Comparison of ENCODE assay signal across 11 cellular contexts in genomic region chr13:50400930-50401553, GRCh38.
DNase-seq lines count a peak whose midpoint lies in the region; ATAC-seq and TF ChIP-seq lines count a peak whose summit lies in the region.
"Had no signal": no experiment of that assay in that cellular context is flagged by ENCODE, and none has a peak within 500 bp of the region (broad histone marks: within the 10 kb centered on the region; RNA-seq: fewer than 3 reads in every experiment).

No MANE protein-coding gene starts in this region.

- peaks cover 2% of the 10 kb centered on the region for H3K9me3 Mint-ChIP-seq in nephron
- H3K9me3 Mint-ChIP-seq: activated T-helper 1 cell treated with anti-CD3 and anti-CD28 coated beads, Interleukin-12 subunit alpha, Interleukin-12 subunit beta, Interleukin-2, Interleukin-4 antibody, amounts not matched to agents 30 ng/mL and 10 ng/mL and 1 ng/mL, durations not matched to agents 14 hours and 24 hours and 36 hours had no signal

- H3K27me3 Mint-ChIP-seq in nephron (ENCODE audit: low read depth) (no peaks in the 10 kb centered on the region), T-helper 17 cell (no peaks in the 10 kb centered on the region)

- H3K27ac ChIP-seq in BLaER1 treated with 17β-estradiol and CSF1 and Interleukin-3, amounts not matched to agents 10 nM and 100 nM = no peak overlapping the region
- H3K27ac ChIP-seq in epithelial cell of prostate = peak overlapping the region; percentile 13
- H3K27ac ChIP-seq in Peyer's patch = peak overlapping the region in 1 of 4 donors; percentile 5
- H3K27ac ChIP-seq: SJSA1 had no signal

- no peak for TF ChIP-seq POLR2A in Peyer's patch (IDR thresholded peaks at IDR 0.05)

- H3K4me1 Mint-ChIP-seq in nephron (peaks cover 39% of the 10 kb centered on the region), T-helper 17 cell (no peaks in the 10 kb centered on the region)

- peaks cover 0 to 12% (median 8%) of the 10 kb centered on the region in 10 experiments; a peak in 9 of 20 replicates for H3K4me1 ChIP-seq in BLaER1 treated with 17β-estradiol and CSF1 and Interleukin-3, amounts not matched to agents 10 nM and 100 nM
- peaks cover 0 to 8% (median 0%) of the 10 kb centered on the region in 4 donors for H3K4me1 ChIP-seq in Peyer's patch

- H3K4me3 Mint-ChIP-seq in nephron (no peak overlapping the region), T-helper 17 cell (no peak overlapping the region)
- H3K4me3 Mint-ChIP-seq: activated T-helper 1 cell treated with anti-CD3 and anti-CD28 coated beads, Interleukin-12 subunit alpha, Interleukin-12 subunit beta, Interleukin-2, Interleukin-4 antibody, amounts not matched to agents 30 ng/mL and 10 ng/mL and 1 ng/mL, durations not matched to agents 14 hours and 24 hours and 36 hours had no signal

- TF ChIP-seq CTCF in nephron (IDR thresholded peaks at IDR 0.05; ENCODE audit: unreplicated experiment in 3 of 3) (no peak), Peyer's patch (IDR thresholded peaks at IDR 0.05) (no peak)

- peaks cover 4% of the 10 kb centered on the region for H3K36me3 Mint-ChIP-seq in nephron (ENCODE audit: low read depth)
- peaks cover 9% of the 10 kb centered on the region for H3K36me3 Mint-ChIP-seq in T-helper 17 cell (ENCODE audit: low read depth)

- no peak for ATAC-seq in T-helper 17 cell

- H4K20me1 ChIP-seq in BLaER1 treated with 17β-estradiol and CSF1 and Interleukin-3, amounts not matched to agents 10 nM and 100 nM = no peaks in the 10 kb centered on the region

- H3K9me3 ChIP-seq in BLaER1 treated with 17β-estradiol and CSF1 and Interleukin-3, amounts not matched to agents 10 nM and 100 nM (replicated peaks in 1 of 11) = peaks cover 0 to 29% (median 8%) of the 10 kb centered on the region in 11 experiments; a peak in 13 of 22 replicates
- H3K9me3 ChIP-seq in T-helper 17 cell (ENCODE audit: control insufficient read depth, low read length, poor library complexity, severe bottlenecking) (no peaks in the 10 kb centered on the region), Peyer's patch (no peaks in the 10 kb centered on the region)
- H3K9me3 ChIP-seq: SJSA1 had no signal

- DNase-seq in NCI-H524 (lab: John Stamatoyannopoulos, UW) (peak; percentile 65 to 80), epithelial cell of prostate (ENCODE audit: low read depth, low spot score) (peak; percentile 72), T-helper 17 cell (no peak), ecto neural progenitor cell (ENCODE audit: low spot score) (no peak), COR-L47 (lab: John Stamatoyannopoulos, UW) (no peak), Peyer's patch (no peak)
- DNase-seq: GF-D8 had no signal

- H3K4me2 ChIP-seq in BLaER1 treated with 17β-estradiol and CSF1 and Interleukin-3, amounts not matched to agents 10 nM and 100 nM = peak overlapping the region in 7 of 11 experiments; percentile 0 to 23 (median 7); a peak in 6 of 22 replicates

- no peaks in the 10 kb centered on the region for H3K36me3 ChIP-seq in BLaER1 treated with 17β-estradiol and CSF1 and Interleukin-3, amounts not matched to agents 10 nM and 100 nM
- no peaks in the 10 kb centered on the region for H3K36me3 ChIP-seq in Peyer's patch
- H3K36me3 ChIP-seq: SJSA1 had no signal

- H3K27ac Mint-ChIP-seq in nephron = peak overlapping the region; percentile 60 to 82 (median 72)
- H3K27ac Mint-ChIP-seq in T-helper 17 cell = no peak overlapping the region
- H3K27ac Mint-ChIP-seq: activated T-helper 1 cell treated with anti-CD3 and anti-CD28 coated beads, Interleukin-12 subunit alpha, Interleukin-12 subunit beta, Interleukin-2, Interleukin-4 antibody, amounts not matched to agents 30 ng/mL and 10 ng/mL and 1 ng/mL, durations not matched to agents 14 hours and 24 hours and 36 hours had no signal

- H3K9ac ChIP-seq in BLaER1 treated with 17β-estradiol and CSF1 and Interleukin-3, amounts not matched to agents 10 nM and 100 nM = no peak overlapping the region

- no peaks in the 10 kb centered on the region for H3K27me3 ChIP-seq in BLaER1 treated with 17β-estradiol and CSF1 and Interleukin-3, amounts not matched to agents 10 nM and 100 nM
- H3K27me3 ChIP-seq in Peyer's patch = no peaks in the 10 kb centered on the region
- H3K27me3 ChIP-seq: SJSA1 had no signal

- no peak overlapping the region for H3K4me3 ChIP-seq in BLaER1 treated with 17β-estradiol and CSF1 and Interleukin-3, amounts not matched to agents 10 nM and 100 nM
- H3K4me3 ChIP-seq in Peyer's patch = no peak overlapping the region
- H3K4me3 ChIP-seq: SJSA1 had no signal

Comparison
In these comparisons a context has a peak if more than half of its experiments do, and no peak if none do; other contexts are left out.
1. DNase-seq: peak in NCI-H524 (2 of 2) and epithelial cell of prostate (single experiment); none in T-helper 17 cell (0 of 3), ecto neural progenitor cell (single experiment), COR-L47 (single experiment) and Peyer's patch (0 of 3).